15 cellular contexts compared by ENCODE assay signal in the genomic region with DNA sequence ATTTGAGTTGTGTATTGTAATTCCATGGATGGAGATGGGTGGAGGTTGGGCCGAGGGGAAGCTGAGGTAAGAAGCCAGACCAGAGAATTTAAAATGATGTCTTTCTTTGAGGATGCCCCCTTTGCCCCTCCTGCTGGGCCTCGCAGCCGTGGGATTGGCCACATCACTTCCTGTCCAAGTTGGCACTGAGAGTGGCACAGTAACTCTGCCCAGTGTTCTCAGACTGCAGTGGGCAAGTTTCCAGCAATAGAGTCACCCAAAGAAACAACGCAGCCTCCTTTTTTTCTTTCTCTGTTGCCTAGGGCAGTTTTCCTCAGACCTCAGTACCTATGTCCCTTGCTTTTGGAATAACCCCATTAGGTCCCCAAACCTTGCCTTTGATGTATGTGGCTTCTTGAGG. TPM values are rescaled to one million over a fixed set of nuclear protein-coding genes. Genes with fewer than 3 reads are reported as not detected.
DNase-seq lines count a peak whose midpoint lies in the region; ATAC-seq, FAIRE-seq and TF ChIP-seq lines count a peak whose summit lies in the region.
"Had no signal": no experiment of that assay in that cellular context is flagged by ENCODE, and none has a peak within 500 bp of the region (broad histone marks: within the 10 kb centered on the region; RNA-seq: fewer than 3 reads in every experiment).

No MANE protein-coding gene starts in this region.

- peaks cover 14% of the 10 kb centered on the region for H3K4me1 ChIP-seq in mucosa of descending colon (ENCODE audit: low read depth)
- peaks cover 31% of the 10 kb centered on the region for H3K4me1 ChIP-seq in MM.1S (ENCODE audit: low read length)

- H3K4me3 ChIP-seq in mucosa of descending colon, result no peak overlapping the region
- H3K4me3 ChIP-seq in MM.1S (ENCODE audit: low read length), result no peak overlapping the region
- H3K4me3 ChIP-seq: GM23248, lower lobe of right lung had no signal

- H2AFZ ChIP-seq in MM.1S (ENCODE audit: low read length), result no peak overlapping the region
- H2AFZ ChIP-seq: GM23248 had no signal

- H3K4me2 ChIP-seq in MM.1S (ENCODE audit: low read depth, low read length), result no peak overlapping the region

- no peaks in the 10 kb centered on the region for H3K27me3 ChIP-seq in MM.1S (replicated peaks; ENCODE audit: insufficient read depth, low read length)

- H3K9me3 ChIP-seq in mucosa of descending colon (no peaks in the 10 kb centered on the region), MM.1S (replicated peaks; ENCODE audit: insufficient read depth, low read length) (no peaks in the 10 kb centered on the region)
- H3K9me3 ChIP-seq: lower lobe of right lung had no signal

- peak; percentile 55 for ATAC-seq in mucosa of descending colon
- ATAC-seq in HG03442 (IDR thresholded peaks at IDR 0.05; ENCODE audit: unreplicated experiment), result no peak

- intact Hi-C loops in mucosa of descending colon (cut with DNase I, micrococcal nuclease), result no loop called here

- no peaks in the 10 kb centered on the region for H3K9me2 ChIP-seq in MM.1S (replicated peaks; ENCODE audit: insufficient read depth, low read length)

- H3K9ac ChIP-seq in MM.1S (ENCODE audit: low read length), result no peak overlapping the region
- H3K9ac ChIP-seq: GM23248 had no signal

- no peak for TF ChIP-seq CTCF in mucosa of descending colon (IDR thresholded peaks at IDR 0.05)
- TF ChIP-seq CTCF in MM.1S (IDR thresholded peaks at IDR 0.05; ENCODE audit: low read length), result no peak

- peaks cover 10% of the 10 kb centered on the region for H3F3A ChIP-seq in MM.1S (ENCODE audit: insufficient read depth, low read length)

- no peak overlapping the region for H3K27ac ChIP-seq in MM.1S (ENCODE audit: low read length)
- H3K27ac ChIP-seq: GM23248, lower lobe of right lung had no signal

- DNase-seq in NCI-H1092 treated with DMSO at 0.1 percent for 48 hours (lab: John Stamatoyannopoulos, UW), result peak; percentile 46
- no peak for DNase-seq in NCI-H1092 (lab: John Stamatoyannopoulos, UW)
- DNase-seq in fibroblast of gingiva (ENCODE audit: low read depth), result peak; percentile 22
- peak in 1 of 3 donors; percentile 48 for DNase-seq in mucosa of descending colon
- peak; percentile 4 for DNase-seq in urothelium cell line (ENCODE audit: low spot score)
- DNase-seq in iPS-NIHi7 (ENCODE audit: extremely low spot score), result no peak
- DNase-seq in MM.1S, result no peak
- DNase-seq: activated CD4-positive, alpha-beta memory T cell treated with anti-CD3 and anti-CD28 coated beads, Interleukin-2, amount 10 ng/mL, durations not matched to agents 7 days and 5 days; activated naive CD4-positive, alpha-beta T cell treated with anti-CD3 and anti-CD28 coated beads, Interleukin-2, amount 10 ng/mL, durations not matched to agents 7 days and 5 days; Calu3; GM23248; lower lobe of right lung; NCI-H2029 had no signal

- H3K36me3 ChIP-seq in mucosa of descending colon (ENCODE audit: low read depth) (no peaks in the 10 kb centered on the region), MM.1S (replicated peaks; ENCODE audit: insufficient read depth, low read length) (no peaks in the 10 kb centered on the region)
- H3K36me3 ChIP-seq: lower lobe of right lung had no signal

- no peaks in the 10 kb centered on the region for H4K20me1 ChIP-seq in MM.1S (ENCODE audit: insufficient read depth, low read length)

- peaks cover 53% of the 10 kb centered on the region for H3K79me2 ChIP-seq in MM.1S (ENCODE audit: low read length)

- no peak for FAIRE-seq in urothelium cell line (lab: Jason Lieb, UNC)
- FAIRE-seq: A204.1 had no signal

RNA-seq across cellular contexts. Expression of gene KANK1, which starts 30.4 kb away (rescaled TPM):
- 10 to 100 TPM; 23.1 to 65.3 (median 26.5) TPM for total RNA-seq in mucosa of descending colon

Comparison
In these comparisons a context has a peak if more than half of its experiments do, and no peak if none do; other contexts are left out.
1. DNase-seq: peak in NCI-H1092 treated with DMSO at 0.1 percent for 48 hours (single experiment), fibroblast of gingiva (single experiment) and urothelium cell line (single experiment); none in NCI-H1092 (single experiment), iPS-NIHi7 (single experiment) and MM.1S (single experiment).